Comparison of ENCODE assay signal across 9 cellular contexts in the genomic region with DNA sequence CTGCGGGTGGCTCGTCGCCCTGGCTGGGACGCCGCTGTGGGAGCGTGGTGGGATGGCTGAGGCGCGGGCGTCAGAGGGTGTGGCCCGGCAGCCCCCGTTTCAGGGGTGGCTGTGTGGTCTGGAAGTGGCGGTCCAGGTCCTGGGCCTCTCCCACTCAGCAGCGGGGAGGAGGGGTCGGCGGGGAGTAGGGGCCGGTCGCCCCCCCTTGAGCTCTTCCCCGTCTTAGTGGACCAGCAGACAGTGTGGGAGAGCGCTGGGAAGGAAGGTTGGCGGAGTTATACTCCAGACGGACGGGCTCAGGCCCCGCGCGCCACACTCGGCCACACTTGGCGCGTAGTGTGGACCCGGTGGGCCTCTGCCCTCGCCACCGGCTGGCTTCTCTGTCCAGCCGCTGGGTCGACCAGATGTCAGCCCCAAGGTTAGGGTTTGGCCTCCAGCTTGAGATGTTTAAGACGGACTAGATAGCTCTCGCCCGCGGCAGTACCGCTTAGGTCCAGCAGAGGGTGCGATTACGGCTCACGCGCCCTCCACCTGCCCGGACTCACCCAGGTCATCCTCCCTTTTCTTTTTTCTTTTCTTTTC. TPM values are rescaled to one million over a fixed set of nuclear protein-coding genes. Genes with fewer than 3 reads are reported as not detected.
A peak's percentile ranks its signal among the peaks of the same experiment; 100 is the strongest.
DNase-seq lines count a peak whose midpoint lies in the region; ATAC-seq, FAIRE-seq and TF ChIP-seq lines count a peak whose summit lies in the region.
"Had no signal": no experiment of that assay in that cellular context is flagged by ENCODE, and none has a peak within 500 bp of the region (broad histone marks: within the 10 kb centered on the region; RNA-seq: fewer than 3 reads in every experiment).

No MANE protein-coding gene starts in this region.

- TF ChIP-seq CTCF in endothelial cell of umbilical vein (IDR thresholded peaks at IDR 0.05; ENCODE audit: extremely low read depth in 1 of 2, insufficient read depth in 1 of 2, low read depth in 1 of 2, low read length in 2 of 2): peak; percentile 18 to 58
- peak; percentile 43 to 66 (median 49) for TF ChIP-seq CTCF in pancreas (IDR thresholded peaks at IDR 0.05)

- peak; percentile 62 to 83 (median 75) for ATAC-seq in pancreas
- no peak for ATAC-seq in HG03108 (IDR thresholded peaks at IDR 0.05; ENCODE audit: unreplicated experiment)
- ATAC-seq in HG03354 (IDR thresholded peaks at IDR 0.05; ENCODE audit: poor library complexity, severe bottlenecking, unreplicated experiment): no peak

- in situ Hi-C loops in ACHN (cut with HindIII; ENCODE audit: low pct_ligation_motif_present, low pct_unique_long_range_greater_than_20kb, low sequenced_read_pairs): no loop called here

- 76 to 84% methylated on average over 43 of the region's 43 CpGs for WGBS in pancreas, 2 donors

- DNase-seq in NCI-H2107 (lab: John Stamatoyannopoulos, UW) (peak; percentile 11), NCI-H2107 treated with DMSO at 0.1 percent for 48 hours (lab: John Stamatoyannopoulos, UW; ENCODE audit: unreplicated experiment) (no peak), endothelial cell of umbilical vein (ENCODE audit: low read depth, low spot score) (no peak), pancreas (peak in 5 of 6 donors; percentile 25 to 83 (median 63)), ACHN (no peak)
- DNase-seq in activated CD4-positive, alpha-beta T cell treated with anti-CD3 and anti-CD28 coated beads, Interleukin-2, amount 50 U/mL, for 24 hours (ENCODE audit: low read depth in 1 of 2, low spot score in 1 of 2): peak; percentile 31 to 53

- no peaks in the 10 kb centered on the region for H4K20me1 ChIP-seq in endothelial cell of umbilical vein (replicated peaks; ENCODE audit: control insufficient read depth, extremely low read depth, insufficient read depth, low read length)
- H4K20me1 ChIP-seq: BLaER1 treated with 17β-estradiol and CSF1 and Interleukin-3, amounts not matched to agents 10 nM and 100 nM had no signal

- no peaks in the 10 kb centered on the region for H3K27me3 ChIP-seq in endothelial cell of umbilical vein (ENCODE audit: control insufficient read depth in 2 of 2, insufficient read depth in 2 of 2, low read length in 2 of 2)
- H3K27me3 ChIP-seq in pancreas: no peaks in the 10 kb centered on the region
- H3K27me3 ChIP-seq: BLaER1 treated with 17β-estradiol and CSF1 and Interleukin-3, amounts not matched to agents 10 nM and 100 nM had no signal

- H3K4me1 ChIP-seq in endothelial cell of umbilical vein (ENCODE audit: control insufficient read depth, extremely low read depth, insufficient read depth, low read length) (no peaks in the 10 kb centered on the region), pancreas (no peaks in the 10 kb centered on the region)
- H3K4me1 ChIP-seq: BLaER1 treated with 17β-estradiol and CSF1 and Interleukin-3, amounts not matched to agents 10 nM and 100 nM had no signal

- H3K36me3 ChIP-seq in endothelial cell of umbilical vein (ENCODE audit: control insufficient read depth in 2 of 2, extremely low read depth in 1 of 2, insufficient read depth in 2 of 2, low read length in 2 of 2): no peaks in the 10 kb centered on the region
- H3K36me3 ChIP-seq in pancreas: no peaks in the 10 kb centered on the region

- FAIRE-seq in endothelial cell of umbilical vein (lab: Jason Lieb, UNC) (no peak), pancreas (lab: Jason Lieb, UNC) (no peak)

- H3K9me1 ChIP-seq in endothelial cell of umbilical vein (replicated peaks; ENCODE audit: control insufficient read depth, extremely low read depth, insufficient read depth, low read length): no peaks in the 10 kb centered on the region

- no peak for TF ChIP-seq POLR2A in endothelial cell of umbilical vein (IDR thresholded peaks at IDR 0.05; ENCODE audit: low read depth, low read length)

- H3K4me3 ChIP-seq in endothelial cell of umbilical vein (replicated peaks in 1 of 3; ENCODE audit: insufficient read depth in 1 of 3, low read depth in 1 of 3, low read length in 3 of 3) (no peak overlapping the region), pancreas (no peak overlapping the region)

- dilution Hi-C loops in endothelial cell of umbilical vein (cut with MboI; ENCODE audit: extremely low pct_ligation_motif_present, low sequenced_read_pairs): no loop called here

- no peak overlapping the region for H3K4me2 ChIP-seq in endothelial cell of umbilical vein (ENCODE audit: insufficient read depth, low read length)
- H3K4me2 ChIP-seq: BLaER1 treated with 17β-estradiol and CSF1 and Interleukin-3, amounts not matched to agents 10 nM and 100 nM had no signal

- no TSS peak for BruUV-seq in endothelial cell of umbilical vein (replicated peaks; lab: Mats Ljungman, UMichigan)

- intact Hi-C loops in endothelial cell of umbilical vein (cut with micrococcal nuclease) (no loop called here), pancreas (cut with DNase I) (loop anchor here in 2 of 3 donors (5.0 to 10.0 kb wide), 3 partner anchors 211 to 281 kb away; no protein-coding TSS in a partner anchor)

- H3K9ac ChIP-seq in endothelial cell of umbilical vein (replicated peaks; ENCODE audit: extremely low read depth, insufficient read depth, low read length): no peak overlapping the region
- H3K9ac ChIP-seq: BLaER1 treated with 17β-estradiol and CSF1 and Interleukin-3, amounts not matched to agents 10 nM and 100 nM had no signal

- no peak overlapping the region for H3K27ac ChIP-seq in endothelial cell of umbilical vein (ENCODE audit: insufficient read depth, low read depth, low read length)
- H3K27ac ChIP-seq in pancreas: no peak overlapping the region
- H3K27ac ChIP-seq: BLaER1 treated with 17β-estradiol and CSF1 and Interleukin-3, amounts not matched to agents 10 nM and 100 nM had no signal

- H3K79me2 ChIP-seq in endothelial cell of umbilical vein (ENCODE audit: control insufficient read depth, insufficient read depth, low read length): no peaks in the 10 kb centered on the region

- CTCF ChIA-PET in endothelial cell of umbilical vein (lab: Charles Lee): no interaction called here

- H2AFZ ChIP-seq in endothelial cell of umbilical vein (ENCODE audit: low read depth, low read length): no peak overlapping the region

- POLR2A ChIA-PET in endothelial cell of umbilical vein (lab: Charles Lee): no interaction called here

- H3K9me3 ChIP-seq in endothelial cell of umbilical vein (replicated peaks; ENCODE audit: control insufficient read depth, insufficient read depth, low read length) (peaks cover 3% of the 10 kb centered on the region), pancreas (no peaks in the 10 kb centered on the region)

TF ChIP-seq in endothelial cell of umbilical vein, 7 proteins besides CTCF, POLR2A, EP300 and RAD21:
- TF ChIP-seq FOS (IDR thresholded peaks at IDR 0.05; ENCODE audit: borderline replicate concordance, insufficient read depth, low read length) (no peak), JUN (IDR thresholded peaks at IDR 0.05; ENCODE audit: borderline replicate concordance, insufficient read depth, insufficient read length, low read depth) (no peak), MYC (IDR thresholded peaks at IDR 0.05; ENCODE audit: low read depth, low read length) (no peak), POLR2AphosphoS5 (IDR thresholded peaks at IDR 0.05; ENCODE audit: insufficient read depth, low read depth, low read length) (no peak), EZH2 (IDR thresholded peaks at IDR 0.05; ENCODE audit: borderline replicate concordance, low read depth, low read length, severe bottlenecking) (no peak)
TF ChIP-seq in endothelial cell of umbilical vein: peak in this region for 0.

RNA-seq across cellular contexts. Expression of gene ZNF429, which starts 21.7 kb away (rescaled TPM):
- total RNA-seq in endothelial cell of umbilical vein (2.4 and 2.6 TPM in 2 replicates), pancreas (10 to 100 TPM in 3 of 6 donors, 1 to 10 TPM in 3; 7.3 to 12.6 (median 10.2) TPM)
- polyA plus RNA-seq in endothelial cell of umbilical vein (2.1 and 3.3 TPM in 2 replicates), pancreas (10 to 100 TPM in 1 of 2 donors, 1 to 10 TPM in 1; 6.8 to 10.0 TPM)
- polyA plus RNA-seq in endothelial cell of umbilical vein (2011; cell fraction: cytosol; rRNA removed): 1.8 and 2.3 TPM in 2 replicates
- polyA plus RNA-seq in endothelial cell of umbilical vein (2011; cell fraction: nucleus; rRNA removed): 2.3 and 2.7 TPM in 2 replicates
- polyA plus RNA-seq in endothelial cell of umbilical vein (2012): not detected in 2 replicates
- polyA minus RNA-seq in endothelial cell of umbilical vein: 0.70 and 3.5 TPM in 2 replicates
- polyA minus RNA-seq in endothelial cell of umbilical vein (2011; cell fraction: cytosol; rRNA and poly(A)+ RNA removed): not detected
- 2.2 and 3.4 TPM in 2 replicates for polyA minus RNA-seq in endothelial cell of umbilical vein (2011; cell fraction: nucleus; rRNA and poly(A)+ RNA removed)

Comparison
In these comparisons a context has a peak if more than half of its experiments do, and no peak if none do; other contexts are left out.
1. DNase-seq: peak in NCI-H2107 (single experiment), activated CD4-positive, alpha-beta T cell treated with anti-CD3 and anti-CD28 coated beads, Interleukin-2, amount 50 U/mL, for 24 hours (2 of 2) and pancreas (5 of 6); none in NCI-H2107 treated with DMSO at 0.1 percent for 48 hours (single experiment), endothelial cell of umbilical vein (single experiment) and ACHN (single experiment).
2. ATAC-seq: peak in pancreas (4 of 4); none in HG03108 (single experiment) and HG03354 (single experiment).